ENCODE assay signal across 8 cellular contexts in genomic region chr16:89052191-89052787, GRCh38. TPM values are rescaled to one million over a fixed set of nuclear protein-coding genes. Genes with fewer than 3 reads are reported as not detected.
DNase-seq lines count a peak whose midpoint lies in the region; ATAC-seq and TF ChIP-seq lines count a peak whose summit lies in the region.
"Had no signal": no experiment of that assay in that cellular context is flagged by ENCODE, and none has a peak within 500 bp of the region (broad histone marks: within the 10 kb centered on the region; RNA-seq: fewer than 3 reads in every experiment).

No MANE protein-coding gene starts in this region.

- peak overlapping the region; percentile 52 to 93 (median 88) for H3K4me3 Mint-ChIP-seq in naive B cell

- H3K27me3 ChIP-seq in HAP-1 (ENCODE audit: low read depth) = peaks cover 4% of the 10 kb centered on the region; the same call in 1 of the 2 replicates

- TF ChIP-seq CTCF in C4-2B (conservative IDR thresholded peaks at IDR 0.05) = no peak

- ATAC-seq in naive B cell (ENCODE audit: low read depth in 2 of 2) (peak; percentile 8 to 11), HG02938 (IDR thresholded peaks at IDR 0.05; ENCODE audit: unreplicated experiment) (no peak), HG02623 (IDR thresholded peaks at IDR 0.05; ENCODE audit: unreplicated experiment) (no peak)
- ATAC-seq: gastrocnemius medialis had no signal

- no peaks in the 10 kb centered on the region for H3K36me3 Mint-ChIP-seq in naive B cell

- H3K9me3 Mint-ChIP-seq in naive B cell = no peaks in the 10 kb centered on the region

- no peaks in the 10 kb centered on the region for H3K36me3 ChIP-seq in HAP-1 (replicated peaks)
- H3K36me3 ChIP-seq: gastrocnemius medialis had no signal

- peaks cover 0 to 32% (median 18%) of the 10 kb centered on the region in 3 donors for H3K27me3 Mint-ChIP-seq in naive B cell

- peak overlapping the region; percentile 20 for H3K4me3 ChIP-seq in HAP-1

- peak overlapping the region in 5 of 6 donors; percentile 79 to 96 (median 91) for H3K27ac Mint-ChIP-seq in naive B cell

- peak overlapping the region; percentile 57 for H3K27ac ChIP-seq in C4-2B
- peak overlapping the region; percentile 40 for H3K27ac ChIP-seq in angular gyrus (ENCODE audit: low read depth, low read length)
- H3K27ac ChIP-seq: gastrocnemius medialis had no signal

- no peak for DNase-seq in HAP-1 (ENCODE audit: low spot score in 2 of 2)
- no peak for DNase-seq in naive B cell
- DNase-seq in T-helper 9 cell = no peak
- DNase-seq: gastrocnemius medialis had no signal

- H3K4me1 ChIP-seq in HAP-1 = no peaks in the 10 kb centered on the region
- H3K4me1 ChIP-seq: gastrocnemius medialis had no signal

- peaks cover 6 to 15% (median 12%) of the 10 kb centered on the region in 3 donors for H3K4me1 Mint-ChIP-seq in naive B cell

- no peaks in the 10 kb centered on the region for H3K9me3 ChIP-seq in HAP-1
- H3K9me3 ChIP-seq: gastrocnemius medialis had no signal

- in situ Hi-C loops in HAP-1 (cut with MboI; ENCODE audit: low sequenced_read_pairs) = no loop called here

RNA-seq across cellular contexts. Expression of gene ACSF3, which starts 41.4 kb away (rescaled TPM):
- polyA plus RNA-seq in naive B cell (ENCODE audit: low read depth in 6 of 6) = 10 to 100 TPM; 30.0 to 43.6 (median 33.9) TPM

Comparison
In these comparisons a context has a peak if more than half of its experiments do, and no peak if none do; other contexts are left out.
1. ATAC-seq: peak in naive B cell (2 of 2); none in HG02938 (single experiment) and HG02623 (single experiment).